ENCODE assay signal across 21 cellular contexts in the genomic region with DNA sequence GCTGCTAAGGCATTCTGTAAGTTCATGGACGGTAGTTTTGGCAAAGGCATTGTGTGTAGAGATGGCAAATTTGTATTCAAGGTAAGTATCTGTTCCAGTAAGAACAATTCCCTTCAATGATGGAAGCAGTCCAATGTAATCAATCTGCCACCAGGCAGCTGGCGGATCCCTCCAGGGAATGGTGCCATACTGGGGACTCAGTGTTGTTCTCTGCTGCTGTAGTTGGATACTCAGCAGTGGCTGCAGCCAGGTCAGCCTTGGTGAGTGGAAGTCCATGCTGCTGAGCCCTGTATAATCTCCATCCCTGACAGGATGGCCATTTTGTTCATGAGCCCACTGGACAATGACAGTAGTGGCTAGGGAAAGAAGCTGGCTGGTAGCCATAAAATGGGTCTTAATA.
A peak's percentile ranks its signal among the peaks of the same experiment; 100 is the strongest.
DNase-seq lines count a peak whose midpoint lies in the region; ATAC-seq and TF ChIP-seq lines count a peak whose summit lies in the region.
"Had no signal": no experiment of that assay in that cellular context is flagged by ENCODE, and none has a peak within 500 bp of the region (broad histone marks: within the 10 kb centered on the region; RNA-seq: fewer than 3 reads in every experiment).

No MANE protein-coding gene starts in this region.

- no peak for TF ChIP-seq CTCF in prostate gland (IDR thresholded peaks at IDR 0.05)
- no peak for TF ChIP-seq CTCF in tibial artery (IDR thresholded peaks at IDR 0.05)

- intact Hi-C loops in Right ventricle myocardium inferior (cut with DNase I) (no loop called here), left cardiac atrium (cut with DNase I) (no loop called here), prostate gland (cut with DNase I) (no loop called here), tibial artery (cut with DNase I; ENCODE audit: low total_unique reads) (no loop called here)

- ATAC-seq in Right ventricle myocardium inferior: no peak
- ATAC-seq in left cardiac atrium: no peak
- no peak for ATAC-seq in HG03354 (IDR thresholded peaks at IDR 0.05; ENCODE audit: poor library complexity, severe bottlenecking, unreplicated experiment)
- ATAC-seq: GM23338 had no signal

- H3K9me3 ChIP-seq in prostate gland (no peaks in the 10 kb centered on the region), tibial artery (no peaks in the 10 kb centered on the region)
- H3K9me3 ChIP-seq: Caco-2, HAP-1 had no signal

- no peaks in the 10 kb centered on the region for H3K4me1 ChIP-seq in prostate gland (replicated peaks)
- H3K4me1 ChIP-seq in tibial artery: no peaks in the 10 kb centered on the region
- H3K4me1 ChIP-seq: BLaER1, Caco-2, HAP-1 had no signal

- H3K36me3 ChIP-seq in prostate gland: no peaks in the 10 kb centered on the region
- H3K36me3 ChIP-seq in tibial artery: no peaks in the 10 kb centered on the region
- H3K36me3 ChIP-seq: BLaER1, HAP-1 had no signal

- 46% methylated on average over 2 of the region's 2 CpGs for WGBS in prostate gland

- DNase-seq in Right ventricle myocardium inferior (ENCODE audit: missing footprints) (peak; percentile 50), left cardiac atrium (no peak), NCI-H1694 treated with DMSO at 0.1 percent for 48 hours (lab: John Stamatoyannopoulos, UW) (peak; percentile 60), NCI-H446 treated with DMSO at 0.1 percent for 48 hours (lab: John Stamatoyannopoulos, UW) (peak; percentile 14), prostate gland (ENCODE audit: low spot score) (peak; percentile 9), tibial artery (no peak), globus pallidus (ENCODE audit: low spot score) (no peak)
- DNase-seq: Caco-2; CD4-positive, alpha-beta T cell; DMS153; IMR-90; NCI-H1436; NCI-H748 treated with DMSO at 0.1 percent for 48 hours; OCI-M1; Right ventricle myocardium superior; T-helper 9 cell had no signal

- H3K4me3 ChIP-seq in prostate gland: no peak overlapping the region
- H3K4me3 ChIP-seq in tibial artery: no peak overlapping the region
- H3K4me3 ChIP-seq: BLaER1, GM23338, HAP-1 had no signal

- no peak for TF ChIP-seq POLR2A in prostate gland (IDR thresholded peaks at IDR 0.05)

- H3K27me3 ChIP-seq in prostate gland (replicated peaks; ENCODE audit: insufficient read depth) (no peaks in the 10 kb centered on the region), tibial artery (no peaks in the 10 kb centered on the region)
- H3K27me3 ChIP-seq: BLaER1 had no signal

- H3K27ac ChIP-seq in prostate gland: no peak overlapping the region
- no peak overlapping the region for H3K27ac ChIP-seq in tibial artery
- H3K27ac ChIP-seq: BLaER1, KMS-11 had no signal

Comparison
In these comparisons a context has a peak if more than half of its experiments do, and no peak if none do; other contexts are left out.
1. DNase-seq: peak in Right ventricle myocardium inferior (single experiment), NCI-H1694 treated with DMSO at 0.1 percent for 48 hours (single experiment), NCI-H446 treated with DMSO at 0.1 percent for 48 hours (single experiment) and prostate gland (single experiment); none in left cardiac atrium (single experiment), tibial artery (0 of 2) and globus pallidus (single experiment).